Comparison of ENCODE assay signal across 8 cellular contexts in the genomic region with DNA sequence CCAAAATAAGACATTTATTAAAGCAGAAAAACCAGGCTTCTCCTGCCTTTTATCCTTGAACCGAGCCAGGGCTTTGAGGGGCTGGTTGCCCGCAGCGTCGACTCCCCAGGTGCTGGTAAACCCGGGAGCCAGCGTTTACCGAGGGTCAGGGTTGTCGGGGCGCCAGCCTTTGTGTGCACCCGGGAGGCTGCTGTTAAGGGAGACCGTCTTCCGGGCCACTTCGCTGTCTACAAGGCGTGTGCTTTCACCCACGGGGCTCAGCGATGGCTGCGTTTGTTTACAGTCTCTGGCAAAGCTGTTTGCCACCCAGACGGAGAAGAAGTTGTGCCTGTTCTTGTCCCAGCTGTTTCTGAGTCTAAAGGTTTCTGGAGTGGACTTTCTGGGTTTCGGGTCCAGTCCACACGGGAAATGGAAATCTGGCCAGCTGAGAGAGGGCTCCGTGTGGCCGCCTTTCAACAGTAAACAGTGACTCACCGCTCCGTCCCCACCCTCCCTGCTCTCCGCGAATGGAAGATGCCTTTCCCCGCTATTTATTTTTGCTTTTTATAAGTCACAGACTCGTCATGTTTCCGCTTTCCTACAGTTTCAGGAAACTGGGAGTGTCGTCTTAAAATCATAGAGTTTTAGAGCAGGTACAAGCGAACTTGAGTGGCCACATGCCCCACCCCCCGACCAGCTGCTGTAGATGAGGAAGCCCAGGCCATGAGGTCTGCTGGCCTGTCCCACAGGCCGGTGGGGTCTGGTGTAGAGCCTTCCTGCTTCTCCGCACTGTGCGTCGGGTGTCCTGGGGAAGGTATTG. TPM values are rescaled to one million over a fixed set of nuclear protein-coding genes. Genes with fewer than 3 reads are reported as not detected.
DNase-seq lines count a peak whose midpoint lies in the region; ATAC-seq and TF ChIP-seq lines count a peak whose summit lies in the region.

No MANE protein-coding gene starts in this region.

- H3K36me3 Mint-ChIP-seq in naive thymus-derived CD8-positive, alpha-beta T cell: peaks cover 0 to 14% (median 0%) of the 10 kb centered on the region in 3 donors

- H3K4me1 Mint-ChIP-seq in naive thymus-derived CD8-positive, alpha-beta T cell: peaks cover 17 to 42% (median 34%) of the 10 kb centered on the region in 4 donors

- no peaks in the 10 kb centered on the region for H3K36me3 ChIP-seq in stomach smooth muscle (ENCODE audit: control insufficient read depth in 2 of 2, insufficient read depth in 2 of 2, low read length in 2 of 2)

- peaks cover 52% of the 10 kb centered on the region for H3K4me1 ChIP-seq in stomach smooth muscle (ENCODE audit: control insufficient read depth, insufficient read depth, low read length)

- ATAC-seq in naive thymus-derived CD8-positive, alpha-beta T cell: peak; percentile 51 to 59
- no peak for ATAC-seq in GM18861 (IDR thresholded peaks at IDR 0.05; ENCODE audit: unreplicated experiment)
- ATAC-seq in GM21381 (IDR thresholded peaks at IDR 0.05; ENCODE audit: unreplicated experiment): no peak

- H3K27me3 Mint-ChIP-seq in naive thymus-derived CD8-positive, alpha-beta T cell: no peaks in the 10 kb centered on the region

- peak overlapping the region; percentile 91 to 98 (median 97) for H3K27ac Mint-ChIP-seq in naive thymus-derived CD8-positive, alpha-beta T cell

- peak overlapping the region; percentile 96 for H3K27ac ChIP-seq in stomach smooth muscle (ENCODE audit: low read length)

- H3K27me3 ChIP-seq in stomach smooth muscle (ENCODE audit: control insufficient read depth in 1 of 2, insufficient read depth in 2 of 2, low read length in 2 of 2): peaks cover 2% of the 10 kb centered on the region in 2 donors

- no peaks in the 10 kb centered on the region for H3K9me3 Mint-ChIP-seq in naive thymus-derived CD8-positive, alpha-beta T cell

- peak; percentile 95 for DNase-seq in Daoy (ENCODE audit: low read depth)
- DNase-seq in NCI-H226: peak; percentile 96
- peak; percentile 54 for DNase-seq in activated T-cell treated with anti-CD3 and anti-CD28 coated beads for 24 hours (ENCODE audit: low read depth)
- peak; percentile 60 to 82 for DNase-seq in erythroblast (lab: John Stamatoyannopoulos, UW)
- DNase-seq in naive thymus-derived CD8-positive, alpha-beta T cell: peak in 9 of 10 donors; percentile 37 to 72 (median 55)

- TF ChIP-seq POLR2A in erythroblast (IDR thresholded peaks at IDR 0.05; ENCODE audit: low read length): no peak

- POLR2A ChIA-PET in naive thymus-derived CD8-positive, alpha-beta T cell (lab: Charles Lee): interaction anchor here (1.1 to 4.3 kb wide), 8 partner anchors 9 to 821 kb away, joined by 3 to 29 read pairs (median 7); a partner anchor contains a TSS

- H3K9ac ChIP-seq in stomach smooth muscle (ENCODE audit: low read length in 2 of 2): peak overlapping the region; percentile 75 to 81

- H3K9me3 ChIP-seq in stomach smooth muscle (ENCODE audit: control insufficient read depth in 2 of 2, low read length in 2 of 2): no peaks in the 10 kb centered on the region

- peak overlapping the region; percentile 86 to 94 (median 91) for H3K4me3 Mint-ChIP-seq in naive thymus-derived CD8-positive, alpha-beta T cell

- peak overlapping the region; percentile 79 to 83 for H3K4me3 ChIP-seq in stomach smooth muscle (ENCODE audit: low read length in 2 of 2)

RNA-seq across cellular contexts. Expression of a gene that starts 2.2 kb away (rescaled TPM):
- 19.8 and 25.8 TPM in 2 replicates for total RNA-seq in Daoy (2014; rRNA removed; shearing (Covaris generic))
- 10 to 100 TPM; 55.1 to 56.1 TPM for total RNA-seq in naive thymus-derived CD8-positive, alpha-beta T cell
- polyA plus RNA-seq in naive thymus-derived CD8-positive, alpha-beta T cell: under 1 TPM; 0.33 to 0.56 (median 0.46) TPM

RNA-seq across cellular contexts. Expression of a gene that starts 23.4 kb away (rescaled TPM):
- total RNA-seq in Daoy (2014; rRNA removed; shearing (Covaris generic)): 1.7 and 5.9 TPM in 2 replicates
- not detected for total RNA-seq in naive thymus-derived CD8-positive, alpha-beta T cell
- polyA plus RNA-seq in naive thymus-derived CD8-positive, alpha-beta T cell: under 1 TPM in 1 of 3 donors, not detected in 2; 0.04 TPM

RNA-seq across cellular contexts. Expression of a gene that starts 28.5 kb away (rescaled TPM):
- 42.9 and 61.6 TPM in 2 replicates for total RNA-seq in Daoy (2014; rRNA removed; shearing (Covaris generic))
- total RNA-seq in naive thymus-derived CD8-positive, alpha-beta T cell: 100 to 1,000 TPM; 129 to 136 TPM
- polyA plus RNA-seq in naive thymus-derived CD8-positive, alpha-beta T cell: 10 to 100 TPM in 2 of 3 donors, 1 to 10 TPM in 1; 9.1 to 24.6 (median 18.5) TPM

RNA-seq across cellular contexts. Expression of a gene that starts 37.2 kb away (rescaled TPM):
- total RNA-seq in Daoy (2014; rRNA removed; shearing (Covaris generic)): 107 and 130 TPM in 2 replicates
- 10 to 100 TPM; 24.3 to 26.1 TPM for total RNA-seq in naive thymus-derived CD8-positive, alpha-beta T cell
- polyA plus RNA-seq in naive thymus-derived CD8-positive, alpha-beta T cell: 10 to 100 TPM; 43.5 to 45.8 (median 45.4) TPM

Comparison
In these comparisons a context has a peak if more than half of its experiments do, and no peak if none do; other contexts are left out.
1. ATAC-seq: peak in naive thymus-derived CD8-positive, alpha-beta T cell (2 of 2); none in GM18861 (single experiment) and GM21381 (single experiment).
2. Peak in every context shown above with its lines, with median percentiles within 50 percentile points of each other: DNase-seq.